In the genomic region with DNA sequence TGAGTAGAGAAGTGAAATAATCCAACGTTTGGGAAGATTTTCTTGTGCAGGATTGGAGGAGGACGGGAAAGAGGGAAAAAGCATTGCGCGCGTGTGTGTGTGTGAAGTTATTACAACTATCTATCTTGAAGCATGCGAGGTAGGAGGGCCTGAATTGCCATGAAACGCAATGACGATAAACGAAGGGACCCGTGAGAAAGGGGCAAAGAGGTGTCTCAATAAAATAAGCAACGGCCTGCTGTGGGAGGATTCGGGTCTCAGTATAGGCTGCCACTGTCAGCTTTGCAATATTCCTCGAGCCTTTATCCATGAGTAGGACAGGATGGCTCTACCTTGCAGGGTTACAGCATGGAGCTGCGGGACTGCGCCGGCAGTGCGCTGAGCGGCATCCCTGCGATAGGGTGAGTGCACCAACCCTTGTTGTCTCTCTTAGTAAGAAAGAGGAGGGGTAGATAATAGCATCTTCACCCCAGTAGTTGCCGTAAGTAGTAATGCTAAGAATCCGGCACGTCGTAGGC, we compare ENCODE assay signal across 8 cellular contexts. TPM values are rescaled to one million over a fixed set of nuclear protein-coding genes. Genes with fewer than 3 reads are reported as not detected.
DNase-seq lines count a peak whose midpoint lies in the region; ATAC-seq, FAIRE-seq and TF ChIP-seq lines count a peak whose summit lies in the region.

No MANE protein-coding gene starts in this region.

- WGBS in heart left ventricle, 4 donors, result 2 to 5% (median 3%) methylated on average over 20 to 23 of the region's 23 CpGs

- H3K27me3 Mint-ChIP-seq in activated CD4-positive, alpha-beta T cell treated with anti-CD3 and anti-CD28 coated beads, Interleukin-2, amount 10 ng/mL, durations not matched to agents 24 days and 14 days, result peaks cover 13% of the 10 kb centered on the region

- DNase-seq in activated CD4-positive, alpha-beta T cell treated with anti-CD3 and anti-CD28 coated beads, Interleukin-2, amount 10 ng/mL, durations not matched to agents 24 days and 14 days, result no peak
- no peak for DNase-seq in activated CD4-positive, alpha-beta T cell treated with anti-CD3 and anti-CD28 coated beads for 4 hours
- DNase-seq in heart left ventricle, result no peak
- DNase-seq in GM19239 (ENCODE audit: insufficient read length, low spot score), result no peak
- no peak for DNase-seq in NCI-H345 treated with DMSO at 0.1 percent for 48 hours (lab: John Stamatoyannopoulos, UW; ENCODE audit: unreplicated experiment)

- TF ChIP-seq CTCF in WI38 (IDR thresholded peaks at IDR 0.05; ENCODE audit: low read depth, low read length), result no peak
- no peak for TF ChIP-seq CTCF in heart left ventricle (IDR thresholded peaks at IDR 0.05)

- H3K9me3 Mint-ChIP-seq in activated CD4-positive, alpha-beta T cell treated with anti-CD3 and anti-CD28 coated beads, Interleukin-2, amount 10 ng/mL, durations not matched to agents 24 days and 14 days, result peaks cover 4% of the 10 kb centered on the region

- no peak for TF ChIP-seq POLR2A in heart left ventricle (IDR thresholded peaks at IDR 0.05)

- H3K27ac ChIP-seq in heart left ventricle, result peak overlapping the region in 7 of 12 donors; percentile 21 to 65 (median 28)

- FAIRE-seq in GM19239 (lab: Jason Lieb, UNC), result no peak

- H3K9ac ChIP-seq in skeletal muscle satellite cell (ENCODE audit: low read depth, low read length), result peak overlapping the region; percentile 57

- H3K4me3 ChIP-seq in WI38 (ENCODE audit: low read depth, low read length) (peak overlapping the region; percentile 74), heart left ventricle (peak overlapping the region; percentile 51 to 98 (median 84)), skeletal muscle satellite cell (ENCODE audit: low read length) (peak overlapping the region; percentile 74)

- ATAC-seq in HG03103 (IDR thresholded peaks at IDR 0.05; ENCODE audit: low read depth, unreplicated experiment), result peak; percentile 27
- peak; percentile 28 to 40 (median 30) for ATAC-seq in heart left ventricle

- H3K9me3 ChIP-seq in heart left ventricle, result no peaks in the 10 kb centered on the region
- H3K9me3 ChIP-seq in skeletal muscle satellite cell (replicated peaks; ENCODE audit: low read length), result no peaks in the 10 kb centered on the region

- H3K4me1 ChIP-seq in heart left ventricle, result peaks cover 0 to 20% (median 11%) of the 10 kb centered on the region in 12 donors
- peaks cover 9% of the 10 kb centered on the region for H3K4me1 ChIP-seq in skeletal muscle satellite cell (ENCODE audit: control insufficient read depth, insufficient read depth, low read length)

- H3K4me3 Mint-ChIP-seq in activated CD4-positive, alpha-beta T cell treated with anti-CD3 and anti-CD28 coated beads, Interleukin-2, amount 10 ng/mL, durations not matched to agents 24 days and 14 days, result peak overlapping the region; percentile 82

- H3K27ac Mint-ChIP-seq in activated CD4-positive, alpha-beta T cell treated with anti-CD3 and anti-CD28 coated beads, Interleukin-2, amount 10 ng/mL, durations not matched to agents 24 days and 14 days, result peak overlapping the region; percentile 79

- intact Hi-C loops in activated CD4-positive, alpha-beta T cell treated with anti-CD3 and anti-CD28 coated beads, Interleukin-2, amount 10 ng/mL, durations not matched to agents 24 days and 14 days (cut with micrococcal nuclease), result loop anchor here (1.0 to 5.0 kb wide), 8 partner anchors 29 to 1055 kb away; partner anchors contain the start of genes CDC37L1, JAK2 and RIC1
- intact Hi-C loops in heart left ventricle (cut with DNase I), result loop anchor here in 8 of 10 donors (1.0 to 10.0 kb wide), 4 partner anchors 47 to 195 kb away; partner anchors contain the start of genes JAK2 (in 7 of the 8) and AK3 (in 2 of the 8)

- H3K4me2 ChIP-seq in skeletal muscle satellite cell (ENCODE audit: low read length), result peak overlapping the region; percentile 89

- H3K4me1 Mint-ChIP-seq in activated CD4-positive, alpha-beta T cell treated with anti-CD3 and anti-CD28 coated beads, Interleukin-2, amount 10 ng/mL, durations not matched to agents 24 days and 14 days, result peaks cover 46% of the 10 kb centered on the region

- H3K36me3 ChIP-seq in heart left ventricle (no peaks in the 10 kb centered on the region), skeletal muscle satellite cell (ENCODE audit: insufficient read depth, low read length) (no peaks in the 10 kb centered on the region)

- H3K27me3 ChIP-seq in heart left ventricle, result no peaks in the 10 kb centered on the region
- no peaks in the 10 kb centered on the region for H3K27me3 ChIP-seq in skeletal muscle satellite cell (ENCODE audit: control insufficient read depth, insufficient read depth, low read length)

- H3K36me3 Mint-ChIP-seq in activated CD4-positive, alpha-beta T cell treated with anti-CD3 and anti-CD28 coated beads, Interleukin-2, amount 10 ng/mL, durations not matched to agents 24 days and 14 days (ENCODE audit: low read depth), result peaks cover 10% of the 10 kb centered on the region

RNA-seq across cellular contexts. Expression of gene RCL1, which starts 0.6 kb away (rescaled TPM):
- 44.1 and 44.6 TPM in 2 replicates for total RNA-seq in activated CD4-positive, alpha-beta T cell treated with anti-CD3 and anti-CD28 coated beads, Interleukin-2, amount 10 ng/mL, durations not matched to agents 24 days and 14 days
- total RNA-seq in heart left ventricle, result 10 to 100 TPM in 1 of 9 donors, 1 to 10 TPM in 8; 5.1 to 10.1 (median 7.2) TPM
- polyA plus RNA-seq in heart left ventricle, result 10 to 100 TPM in 1 of 2 donors, 1 to 10 TPM in 1; 3.8 to 11.3 TPM
- total RNA-seq in skeletal muscle satellite cell (2012; rRNA removed), result 12.2 and 16.4 TPM in 2 replicates

RNA-seq across cellular contexts. Expression of gene AK3, which starts 51.1 kb away (rescaled TPM):
- 22.9 and 27.3 TPM in 2 replicates for total RNA-seq in activated CD4-positive, alpha-beta T cell treated with anti-CD3 and anti-CD28 coated beads, Interleukin-2, amount 10 ng/mL, durations not matched to agents 24 days and 14 days
- 100 to 1,000 TPM; 117 to 231 (median 159) TPM for total RNA-seq in heart left ventricle
- polyA plus RNA-seq in heart left ventricle, result 10 to 100 TPM; 47.8 to 49.1 TPM
- total RNA-seq in skeletal muscle satellite cell (2012; rRNA removed), result 37.4 and 55.8 TPM in 2 replicates
